In genomic region chr4:102761902-102762301, GRCh38 we compare ENCODE assay signal across 9 cellular contexts. TPM values are rescaled to one million over a fixed set of nuclear protein-coding genes. Genes with fewer than 3 reads are reported as not detected.
DNase-seq lines count a peak whose midpoint lies in the region; ATAC-seq and TF ChIP-seq lines count a peak whose summit lies in the region.
"Had no signal": no experiment of that assay in that cellular context is flagged by ENCODE, and none has a peak within 500 bp of the region (broad histone marks: within the 10 kb centered on the region; RNA-seq: fewer than 3 reads in every experiment).

No MANE protein-coding gene starts in this region.

- intact Hi-C loops in activated CD8-positive, alpha-beta T cell treated with anti-CD3 and anti-CD28 coated beads for 36 hours (cut with micrococcal nuclease), result loop anchor here (5.0 kb wide), 1 partner anchor 35 kb away; no protein-coding TSS in a partner anchor

- no peak for DNase-seq in activated CD8-positive, alpha-beta T cell treated with anti-CD3 and anti-CD28 coated beads for 36 hours
- DNase-seq in activated CD8-positive, alpha-beta T cell treated with anti-CD3 and anti-CD28 coated beads, Interleukin-2, amount 10 ng/mL, durations not matched to agents 7 days and 5 days, result no peak
- peak; percentile 79 for DNase-seq in WERI-Rb-1
- no peak for DNase-seq in stimulated activated effector memory CD8-positive, alpha-beta T cell treated with anti-CD3 and anti-CD28 coated beads, Interleukin-12 subunit alpha, Interleukin-12 subunit beta, amount 100 ng/mL, for 72 hours (ENCODE audit: low spot score in 2 of 2)
- no peak for DNase-seq in stimulated activated CD4-positive, alpha-beta T cell treated with anti-CD3 and anti-CD28 coated beads, Interleukin-2, amount 100 ng/mL, for 48 hours
- no peak for DNase-seq in HAP-1 (ENCODE audit: low spot score in 2 of 2)
- DNase-seq: uterus had no signal

- CTCF ChIA-PET in activated CD8-positive, alpha-beta T cell treated with anti-CD3 and anti-CD28 coated beads for 36 hours (lab: Charles Lee), result interaction anchor here (1.2 to 1.6 kb wide), 2 partner anchors 247 to 331 kb away, joined by 3 to 6 read pairs; no protein-coding TSS in a partner anchor
- CTCF ChIA-PET in activated CD8-positive, alpha-beta T cell treated with anti-CD3 and anti-CD28 coated beads, Interleukin-2, amount 10 ng/mL, durations not matched to agents 7 days and 5 days (lab: Charles Lee), result interaction anchor here (0.7 to 1.2 kb wide), 5 partner anchors 16 to 338 kb away, joined by 3 to 4 read pairs (median 3); no protein-coding TSS in a partner anchor

- H3K27me3 Mint-ChIP-seq in activated CD8-positive, alpha-beta T cell treated with anti-CD3 and anti-CD28 coated beads for 36 hours, result peaks cover 2% of the 10 kb centered on the region
- H3K27me3 Mint-ChIP-seq in activated CD8-positive, alpha-beta T cell treated with anti-CD3 and anti-CD28 coated beads, Interleukin-2, amount 10 ng/mL, durations not matched to agents 7 days and 5 days (ENCODE audit: low read depth), result no peaks in the 10 kb centered on the region

- no peaks in the 10 kb centered on the region for H3K9me3 Mint-ChIP-seq in activated CD8-positive, alpha-beta T cell treated with anti-CD3 and anti-CD28 coated beads for 36 hours
- H3K9me3 Mint-ChIP-seq in activated CD8-positive, alpha-beta T cell treated with anti-CD3 and anti-CD28 coated beads, Interleukin-2, amount 10 ng/mL, durations not matched to agents 7 days and 5 days (ENCODE audit: insufficient read depth), result no peaks in the 10 kb centered on the region
- H3K9me3 Mint-ChIP-seq in stimulated activated effector memory CD8-positive, alpha-beta T cell treated with anti-CD3 and anti-CD28 coated beads, Interleukin-12 subunit alpha, Interleukin-12 subunit beta, amount 100 ng/mL, for 72 hours, result no peaks in the 10 kb centered on the region

- H3K4me3 ChIP-seq in WERI-Rb-1 (ENCODE audit: low read depth, low read length), result peak overlapping the region; percentile 67
- H3K4me3 ChIP-seq in iPS-18c (ENCODE audit: insufficient read depth, low read depth, low read length), result peak overlapping the region; percentile 72; the same call in 1 of the 2 replicates
- no peak overlapping the region for H3K4me3 ChIP-seq in HAP-1

- H3K36me3 ChIP-seq in WERI-Rb-1, result no peaks in the 10 kb centered on the region
- no peaks in the 10 kb centered on the region for H3K36me3 ChIP-seq in HAP-1 (replicated peaks)
- H3K36me3 ChIP-seq: uterus had no signal

- ATAC-seq in activated CD8-positive, alpha-beta T cell treated with anti-CD3 and anti-CD28 coated beads for 36 hours, result no peak
- no peak for ATAC-seq in activated CD8-positive, alpha-beta T cell treated with anti-CD3 and anti-CD28 coated beads, Interleukin-2, amount 10 ng/mL, durations not matched to agents 7 days and 5 days
- no peak for ATAC-seq in stimulated activated effector memory CD8-positive, alpha-beta T cell treated with anti-CD3 and anti-CD28 coated beads, Interleukin-12 subunit alpha, Interleukin-12 subunit beta, amount 100 ng/mL, for 72 hours
- no peak for ATAC-seq in GM21723 (IDR thresholded peaks at IDR 0.05; ENCODE audit: unreplicated experiment)

- peak overlapping the region; percentile 65 for H3K27ac ChIP-seq in WERI-Rb-1

- POLR2A ChIA-PET in activated CD8-positive, alpha-beta T cell treated with anti-CD3 and anti-CD28 coated beads for 36 hours (lab: Charles Lee), result interaction anchor here (0.6 to 2.2 kb wide), 6 partner anchors 28 to 437 kb away, joined by 3 to 15 read pairs (median 6); partner anchors contain the start of gene UBE2D3
- POLR2A ChIA-PET in activated CD8-positive, alpha-beta T cell treated with anti-CD3 and anti-CD28 coated beads, Interleukin-2, amount 10 ng/mL, durations not matched to agents 7 days and 5 days (lab: Charles Lee), result interaction anchor here (1.2 to 3.1 kb wide), 5 partner anchors 24 to 261 kb away, joined by 4 to 26 read pairs (median 6); partner anchors contain the start of genes NFKB1 and UBE2D3

- peaks cover 27% of the 10 kb centered on the region for H3K4me1 Mint-ChIP-seq in activated CD8-positive, alpha-beta T cell treated with anti-CD3 and anti-CD28 coated beads for 36 hours (ENCODE audit: low read depth)
- H3K4me1 Mint-ChIP-seq in activated CD8-positive, alpha-beta T cell treated with anti-CD3 and anti-CD28 coated beads, Interleukin-2, amount 10 ng/mL, durations not matched to agents 7 days and 5 days (ENCODE audit: low read depth), result peaks cover 31% of the 10 kb centered on the region
- peaks cover 38% of the 10 kb centered on the region for H3K4me1 Mint-ChIP-seq in stimulated activated effector memory CD8-positive, alpha-beta T cell treated with anti-CD3 and anti-CD28 coated beads, Interleukin-12 subunit alpha, Interleukin-12 subunit beta, amount 100 ng/mL, for 72 hours

- no peak overlapping the region for H3K27ac Mint-ChIP-seq in activated CD8-positive, alpha-beta T cell treated with anti-CD3 and anti-CD28 coated beads for 36 hours
- H3K27ac Mint-ChIP-seq in activated CD8-positive, alpha-beta T cell treated with anti-CD3 and anti-CD28 coated beads, Interleukin-2, amount 10 ng/mL, durations not matched to agents 7 days and 5 days, result no peak overlapping the region
- no peak overlapping the region for H3K27ac Mint-ChIP-seq in stimulated activated effector memory CD8-positive, alpha-beta T cell treated with anti-CD3 and anti-CD28 coated beads, Interleukin-12 subunit alpha, Interleukin-12 subunit beta, amount 100 ng/mL, for 72 hours

- H3K27me3 ChIP-seq in WERI-Rb-1 (ENCODE audit: insufficient read depth, low read depth, severe bottlenecking), result no peaks in the 10 kb centered on the region
- H3K27me3 ChIP-seq in HAP-1 (ENCODE audit: low read depth), result no peaks in the 10 kb centered on the region
- H3K27me3 ChIP-seq: uterus had no signal

- H3K4me3 Mint-ChIP-seq in activated CD8-positive, alpha-beta T cell treated with anti-CD3 and anti-CD28 coated beads for 36 hours, result peak overlapping the region; percentile 92
- H3K4me3 Mint-ChIP-seq in activated CD8-positive, alpha-beta T cell treated with anti-CD3 and anti-CD28 coated beads, Interleukin-2, amount 10 ng/mL, durations not matched to agents 7 days and 5 days, result no peak overlapping the region
- peak overlapping the region; percentile 92 for H3K4me3 Mint-ChIP-seq in stimulated activated effector memory CD8-positive, alpha-beta T cell treated with anti-CD3 and anti-CD28 coated beads, Interleukin-12 subunit alpha, Interleukin-12 subunit beta, amount 100 ng/mL, for 72 hours

- peaks cover 6% of the 10 kb centered on the region for H3K36me3 Mint-ChIP-seq in activated CD8-positive, alpha-beta T cell treated with anti-CD3 and anti-CD28 coated beads for 36 hours (ENCODE audit: low read depth)
- peaks cover 7% of the 10 kb centered on the region for H3K36me3 Mint-ChIP-seq in activated CD8-positive, alpha-beta T cell treated with anti-CD3 and anti-CD28 coated beads, Interleukin-2, amount 10 ng/mL, durations not matched to agents 7 days and 5 days (ENCODE audit: low read depth)
- no peaks in the 10 kb centered on the region for H3K36me3 Mint-ChIP-seq in stimulated activated effector memory CD8-positive, alpha-beta T cell treated with anti-CD3 and anti-CD28 coated beads, Interleukin-12 subunit alpha, Interleukin-12 subunit beta, amount 100 ng/mL, for 72 hours

- in situ Hi-C loops in HAP-1 (cut with MboI; ENCODE audit: low sequenced_read_pairs), result no loop called here

- H3K9me3 ChIP-seq in WERI-Rb-1 (ENCODE audit: severe bottlenecking) (no peaks in the 10 kb centered on the region), iPS-18c (ENCODE audit: control insufficient read depth, insufficient read depth, low read length) (no peaks in the 10 kb centered on the region), HAP-1 (no peaks in the 10 kb centered on the region)
- H3K9me3 ChIP-seq: uterus had no signal

- no peak for TF ChIP-seq CTCF in activated CD8-positive, alpha-beta T cell treated with anti-CD3 and anti-CD28 coated beads for 36 hours (IDR thresholded peaks at IDR 0.05)
- no peak for TF ChIP-seq CTCF in WERI-Rb-1 (IDR thresholded peaks at IDR 0.05; ENCODE audit: low read depth, low read length)

- H3K4me1 ChIP-seq in HAP-1, result no peaks in the 10 kb centered on the region; the same call in none of the 2 replicates
- H3K4me1 ChIP-seq: uterus had no signal

RNA-seq across cellular contexts. Expression of gene MANBA, which starts 1.1 kb away (rescaled TPM):
- 10 to 100 TPM; 14.5 to 16.3 TPM for total RNA-seq in activated CD8-positive, alpha-beta T cell treated with anti-CD3 and anti-CD28 coated beads for 36 hours
- total RNA-seq in activated CD8-positive, alpha-beta T cell treated with anti-CD3 and anti-CD28 coated beads, Interleukin-2, amount 10 ng/mL, durations not matched to agents 7 days and 5 days, result 10 to 100 TPM; 15.1 to 16.6 TPM
